In genomic region chr20:5714261-5715041, GRCh38 we compare ENCODE assay signal across 8 cellular contexts. TPM values are rescaled to one million over a fixed set of nuclear protein-coding genes. Genes with fewer than 3 reads are reported as not detected.
DNase-seq lines count a peak whose midpoint lies in the region; ATAC-seq, FAIRE-seq and TF ChIP-seq lines count a peak whose summit lies in the region.

No MANE protein-coding gene starts in this region.

- in situ Hi-C loops in K562 (cut with MboI), result no loop called here

- no peaks in the 10 kb centered on the region for H3K9me1 ChIP-seq in K562 (ENCODE audit: control insufficient read depth, insufficient read depth, low read length)

- H3K4me1 Mint-ChIP-seq in HFFc6 (ENCODE audit: low read depth) (no peaks in the 10 kb centered on the region), nephron progenitor cell (peaks cover 12% of the 10 kb centered on the region)
- peaks cover 14% of the 10 kb centered on the region for H3K4me1 Mint-ChIP-seq in T-helper 1 cell treated with Interleukin-12 subunit alpha and Interleukin-12 subunit beta and Interleukin-4 antibody, amounts not matched to agents 30 μg/mL and 1 μg/mL, for 36 hours (ENCODE audit: low read depth)

- H3K4me3 Mint-ChIP-seq in HFFc6, result no peak overlapping the region
- no peak overlapping the region for H3K4me3 Mint-ChIP-seq in T-helper 1 cell treated with Interleukin-12 subunit alpha and Interleukin-12 subunit beta and Interleukin-4 antibody, amounts not matched to agents 30 μg/mL and 1 μg/mL, for 36 hours
- H3K4me3 Mint-ChIP-seq in nephron progenitor cell, result peak overlapping the region; percentile 5

- CTCF ChIA-PET in K562 (lab: Yijun Ruan, JAX; ENCODE audit: low intra/inter-chr PET ratio), result no interaction called here

- TF ChIP-seq CTCF in HFFc6 (IDR thresholded peaks at IDR 0.05) (no peak), K562 (IDR thresholded peaks at IDR 0.05 in 2 of 3, conservative IDR thresholded peaks at IDR 0.05 in 1 of 3; ENCODE audit: insufficient read depth in 2 of 3, low read depth in 1 of 3, low read length in 3 of 3) (no peak), nephron progenitor cell (IDR thresholded peaks at IDR 0.05) (no peak), esophagus squamous epithelium (IDR thresholded peaks at IDR 0.05) (no peak)

- no TSS peak for BruUV-seq in K562 (replicated peaks; lab: Mats Ljungman, UMichigan)

- POLR2A ChIA-PET in K562 (lab: Yijun Ruan, JAX), result interaction anchor here (1.3 kb wide), 1 partner anchor 9 kb away, joined by 4 read pairs; no protein-coding TSS in a partner anchor

- no peak overlapping the region for H3K27ac Mint-ChIP-seq in HFFc6
- H3K27ac Mint-ChIP-seq in T-helper 1 cell treated with Interleukin-12 subunit alpha and Interleukin-12 subunit beta and Interleukin-4 antibody, amounts not matched to agents 30 μg/mL and 1 μg/mL, for 36 hours, result peak overlapping the region; percentile 49
- H3K27ac Mint-ChIP-seq in nephron progenitor cell, result peak overlapping the region; percentile 68

- no peak overlapping the region for H3K4me2 ChIP-seq in K562 (ENCODE audit: insufficient read depth, low read length)

- WGBS in K562 (ENCODE audit: insufficient coverage, low coverage, missing lambda C conversion rate), result 51% methylated on average over 3 of the region's 4 CpGs
- 56 to 58% methylated on average over 4 of the region's 4 CpGs for WGBS in esophagus squamous epithelium, 2 donors

- H3K4me3 ChIP-seq in K562 (no peak overlapping the region), esophagus squamous epithelium (no peak overlapping the region)

- H3K9me3 ChIP-seq in K562 (replicated peaks; ENCODE audit: control insufficient read depth, insufficient read depth, low read depth, low read length) (no peaks in the 10 kb centered on the region), esophagus squamous epithelium (peaks cover 0 to 3% (median 0%) of the 10 kb centered on the region in 3 donors)

- H3K79me2 ChIP-seq in K562 (ENCODE audit: control insufficient read depth, insufficient read depth, low read length), result no peaks in the 10 kb centered on the region

- H3K4me1 ChIP-seq in K562 (replicated peaks in 1 of 2; ENCODE audit: control insufficient read depth in 2 of 2, insufficient read depth in 2 of 2, low read length in 2 of 2) (peaks cover 0 to 17% of the 10 kb centered on the region in 2 experiments; a peak in 3 of 5 replicates), esophagus squamous epithelium (peaks cover 0 to 5% (median 5%) of the 10 kb centered on the region in 3 donors)

- no peak for TF ChIP-seq EP300 in K562 (IDR thresholded peaks at IDR 0.05; ENCODE audit: low read length)

- H3K36me3 ChIP-seq in K562 (ENCODE audit: control insufficient read depth, insufficient read depth, low read length) (no peaks in the 10 kb centered on the region), esophagus squamous epithelium (no peaks in the 10 kb centered on the region)

- no peak overlapping the region for H3K9ac ChIP-seq in K562 (ENCODE audit: insufficient read depth in 1 of 2, low read depth in 2 of 2, low read length in 2 of 2)

- TF ChIP-seq RAD21 in K562 (CRISPR knock-in tag; conservative IDR thresholded peaks at IDR 0.05 in 1 of 2, IDR thresholded peaks at IDR 0.05 in 1 of 2), result no peak

- no peaks in the 10 kb centered on the region for H3K36me3 Mint-ChIP-seq in HFFc6 (ENCODE audit: low read depth)
- H3K36me3 Mint-ChIP-seq in T-helper 1 cell treated with Interleukin-12 subunit alpha and Interleukin-12 subunit beta and Interleukin-4 antibody, amounts not matched to agents 30 μg/mL and 1 μg/mL, for 36 hours (ENCODE audit: low read depth), result no peaks in the 10 kb centered on the region
- no peaks in the 10 kb centered on the region for H3K36me3 Mint-ChIP-seq in nephron progenitor cell (ENCODE audit: low read depth)

- TF ChIP-seq POLR2A in K562 (conservative IDR thresholded peaks at IDR 0.05) (no peak), esophagus squamous epithelium (IDR thresholded peaks at IDR 0.05) (no peak)

- H3K9me3 Mint-ChIP-seq in HFFc6 (no peaks in the 10 kb centered on the region; the same call in 1 of the 2 replicates), nephron progenitor cell (peaks cover 27% of the 10 kb centered on the region)
- H3K9me3 Mint-ChIP-seq in T-helper 1 cell treated with Interleukin-12 subunit alpha and Interleukin-12 subunit beta and Interleukin-4 antibody, amounts not matched to agents 30 μg/mL and 1 μg/mL, for 36 hours, result peaks cover 3% of the 10 kb centered on the region

- DNase-seq in HFFc6, result peak; percentile 7
- peak in 3 of 4 experiments; percentile 15 to 30 (median 19) for DNase-seq in K562 (ENCODE audit: extremely low read depth in 1 of 4, low spot score in 3 of 4)
- DNase-seq in nephron progenitor cell, result peak; percentile 14
- DNase-seq in esophagus squamous epithelium (lab: John Stamatoyannopoulos, UW), result no peak
- DNase-seq in ecto neural progenitor cell (ENCODE audit: low spot score), result no peak
- no peak for DNase-seq in RKO (ENCODE audit: low spot score)

- no peak overlapping the region for H2AFZ ChIP-seq in K562 (ENCODE audit: low read depth, low read length)

- H3K27me3 ChIP-seq in K562 (ENCODE audit: control insufficient read depth in 2 of 2, insufficient read depth in 2 of 2, low read length in 2 of 2) (no peaks in the 10 kb centered on the region), esophagus squamous epithelium (no peaks in the 10 kb centered on the region)

- H3K27ac ChIP-seq in K562 (ENCODE audit: extremely low read depth, low read depth, low read length), result no peak overlapping the region
- peak overlapping the region in 2 of 4 donors; percentile 16 to 34 for H3K27ac ChIP-seq in esophagus squamous epithelium

- FAIRE-seq in K562 (lab: Jason Lieb, UNC), result peak; percentile 52

- ATAC-seq in K562 (peak; percentile 69), GM19395 (IDR thresholded peaks at IDR 0.05; ENCODE audit: unreplicated experiment) (no peak)

- H4K20me1 ChIP-seq in K562 (replicated peaks; ENCODE audit: control insufficient read depth, insufficient read depth, low read length), result no peaks in the 10 kb centered on the region

- intact Hi-C loops in K562 (cut with micrococcal nuclease) (no loop called here), esophagus squamous epithelium (cut with DNase I) (no loop called here)

- H3K27me3 Mint-ChIP-seq in HFFc6 (ENCODE audit: insufficient read depth) (peaks cover 22% of the 10 kb centered on the region), nephron progenitor cell (ENCODE audit: low read depth, poor library complexity) (peaks cover 18% of the 10 kb centered on the region)
- H3K27me3 Mint-ChIP-seq in T-helper 1 cell treated with Interleukin-12 subunit alpha and Interleukin-12 subunit beta and Interleukin-4 antibody, amounts not matched to agents 30 μg/mL and 1 μg/mL, for 36 hours (ENCODE audit: low read depth), result no peaks in the 10 kb centered on the region

TF ChIP-seq in K562, 482 proteins besides CTCF, POLR2A, EP300 and RAD21 (continues in another document):
- TF ChIP-seq ZFX (CRISPR knock-in tag; IDR thresholded peaks at IDR 0.05) (no peak), HMG20B (CRISPR knock-in tag; IDR thresholded peaks at IDR 0.05) (no peak), GATAD2B (IDR thresholded peaks at IDR 0.05; ENCODE audit: borderline replicate concordance) (no peak)

RNA-seq across cellular contexts. Expression of gene SHLD1, which starts 35.8 kb away (rescaled TPM):
- total RNA-seq in HFFc6 (2021; fragmentation: NEBNext Ultra II Directional; extraction: Animal tissue kit (Norgen Biotek cat#: 25700)), result 1 to 10 TPM; 3.5 to 4.4 (median 3.8) TPM
- 5.6 and 11.8 TPM in 2 replicates for total RNA-seq in K562 (2011; cell fraction: chromatin; rRNA removed; ENCODE audit: low replicate concordance)
- total RNA-seq in K562 (2011; cell fraction: nucleolus; rRNA removed), result 4.9 and 9.7 TPM in 2 replicates
- total RNA-seq in K562 (2011; cell fraction: nucleoplasm; rRNA removed), result 9.7 and 12.2 TPM in 2 replicates
- total RNA-seq in K562 (2014; rRNA removed), result 3.7 and 3.8 TPM in 2 replicates
- total RNA-seq in K562 (2014; rRNA removed; fragmentation: Illumina TruSeq; extraction: Trizol), result 6.9 and 7.9 TPM in 2 replicates
- 7.4 and 8.2 TPM in 2 replicates for total RNA-seq in K562 (2015; rRNA removed; fragmentation: Illumina TruSeq; extraction: Trizol)
- total RNA-seq in K562 (2021), result 5.9 and 7.3 TPM in 2 replicates
- 12.1 and 13.9 TPM in 2 replicates for polyA plus RNA-seq in K562 (2011; rRNA removed)
- 8.1 and 13.8 TPM in 2 replicates for polyA plus RNA-seq in K562 (2011; cell fraction: cytosol; rRNA removed)
- 3.7 and 7.9 TPM in 2 replicates for polyA plus RNA-seq in K562 (2011; cell fraction: nucleus; rRNA removed)
- 8.9 and 9.1 TPM in 2 replicates for polyA plus RNA-seq in K562 (2012)
- 6.2 and 7.6 TPM in 2 replicates for polyA plus RNA-seq in K562 (2014; fragmentation: Illumina TruSeq; extraction: Trizol)
- 10 to 100 TPM; 20.7 to 21.6 TPM for polyA plus RNA-seq in K562 (2014; fragmentation: Nextera tagmentation; extraction: Ambion mirVana)
- polyA plus RNA-seq in K562 (2014; rRNA removed), result 7.3 and 8.4 TPM in 2 replicates
- 4.9 and 5.3 TPM in 2 replicates for polyA minus RNA-seq in K562 (2011; rRNA and poly(A)+ RNA removed)
- 1.2 and 1.5 TPM in 2 replicates for polyA minus RNA-seq in K562 (2011; cell fraction: cytosol; rRNA and poly(A)+ RNA removed)
- polyA minus RNA-seq in K562 (2011; cell fraction: nucleus; rRNA and poly(A)+ RNA removed), result 3.6 and 8.0 TPM in 2 replicates
- 1 to 10 TPM; 1.2 to 3.6 (median 2.0) TPM for total RNA-seq in esophagus squamous epithelium

Comparison
In these comparisons a context has a peak if more than half of its experiments do, and no peak if none do; other contexts are left out.
1. DNase-seq: peak in HFFc6 (single experiment), K562 (3 of 4) and nephron progenitor cell (single experiment); none in esophagus squamous epithelium (single experiment), ecto neural progenitor cell (single experiment) and RKO (single experiment).